ENCODE assay signal across 24 cellular contexts in the genomic region with DNA sequence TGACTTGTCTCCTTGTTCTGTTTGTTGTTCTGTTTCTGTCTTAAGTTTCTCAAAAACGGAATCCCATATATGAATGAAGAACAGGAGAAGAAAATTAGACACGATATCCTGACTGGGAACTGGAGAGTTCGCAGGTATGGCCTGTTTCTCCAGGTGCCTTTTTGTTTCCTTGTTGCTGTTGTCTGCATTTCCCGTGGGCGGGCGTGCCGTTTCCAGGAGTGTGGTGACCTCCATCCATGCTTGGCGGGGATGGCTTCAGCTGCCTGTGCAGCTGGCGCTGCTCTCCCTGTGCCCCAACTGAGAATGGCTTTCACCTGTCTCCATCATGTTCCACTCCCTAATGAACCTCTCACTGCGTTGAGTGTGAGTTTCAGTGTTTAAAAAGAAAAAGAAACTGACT. TPM values are rescaled to one million over a fixed set of nuclear protein-coding genes. Genes with fewer than 3 reads are reported as not detected.
"Had no signal": no experiment of that assay in that cellular context is flagged by ENCODE, and none has a peak within 500 bp of the region (broad histone marks: within the 10 kb centered on the region; RNA-seq: fewer than 3 reads in every experiment).

No MANE protein-coding gene starts in this region.

- ATAC-seq: activated CD8-positive, alpha-beta T cell treated with anti-CD3 and anti-CD28 coated beads, Interleukin-2, amount 10 ng/mL, durations not matched to agents 7 days and 5 days; activated naive CD4-positive, alpha-beta T cell treated with anti-CD3 and anti-CD28 coated beads, Interleukin-2, amount 50 U/mL, for 72 hours; natural killer cell treated with Interleukin-12 subunit alpha and Interleukin-12 subunit beta and Interleukin-15 and Interleukin-18, amount 100 ng/mL, for 72 hours; pancreas; right cardiac atrium; stimulated activated naive CD8-positive, alpha-beta T cell treated with anti-CD3 and anti-CD28 coated beads, Interleukin-15, amount 100 ng/mL, for 72 hours had no signal

- DNase-seq: activated CD4-positive, alpha-beta T cell treated with anti-CD3 and anti-CD28 coated beads for 1 hour; activated CD4-positive, alpha-beta T cell treated with anti-CD3 and anti-CD28 coated beads, Interleukin-2, amount 50 U/mL, for 1 hour; activated CD8-positive, alpha-beta T cell treated with anti-CD3 and anti-CD28 coated beads, Interleukin-2, amount 10 ng/mL, durations not matched to agents 7 days and 5 days; adrenal gland; brain microvascular endothelial cell; caudate nucleus; dermis blood vessel endothelial cell; effector CD8-positive, alpha-beta T cell; erythroblast; foreskin melanocyte; kidney glomerular epithelial cell; left ventricle myocardium inferior; midbrain; right cardiac atrium; stimulated activated CD4-positive, alpha-beta T cell treated with anti-CD3 and anti-CD28 coated beads, Interleukin-1b, Interleukin-23, amount 100 ng/mL, for 48 hours; stimulated activated naive CD8-positive, alpha-beta T cell treated with anti-CD3 and anti-CD28 coated beads, Interleukin-15, amount 100 ng/mL, for 72 hours; tibial artery; WERI-Rb-1 had no signal

- H3K36me3 Mint-ChIP-seq: activated naive CD4-positive, alpha-beta T cell treated with anti-CD3 and anti-CD28 coated beads, Interleukin-2, amount 50 U/mL, for 72 hours had no signal

- H3K9me3 ChIP-seq: adrenal gland, ascending aorta, left ventricle myocardium inferior, pancreas, tibial artery had no signal

- H3K4me3 Mint-ChIP-seq: activated CD8-positive, alpha-beta T cell treated with anti-CD3 and anti-CD28 coated beads, Interleukin-2, amount 10 ng/mL, durations not matched to agents 7 days and 5 days; activated T-helper 1 cell treated with anti-CD3 and anti-CD28 coated beads, Interleukin-12 subunit alpha, Interleukin-12 subunit beta, Interleukin-2, Interleukin-4 antibody, amounts not matched to agents 30 ng/mL and 10 ng/mL and 1 ng/mL, durations not matched to agents 14 hours and 24 hours and 36 hours; natural killer cell treated with Interleukin-12 subunit alpha and Interleukin-12 subunit beta and Interleukin-15 and Interleukin-18, amount 100 ng/mL, for 72 hours; stimulated activated naive CD8-positive, alpha-beta T cell treated with anti-CD3 and anti-CD28 coated beads, Interleukin-15, amount 100 ng/mL, for 72 hours had no signal

- H3K27ac Mint-ChIP-seq: activated CD8-positive, alpha-beta T cell treated with anti-CD3 and anti-CD28 coated beads, Interleukin-2, amount 10 ng/mL, durations not matched to agents 7 days and 5 days; activated T-helper 1 cell treated with anti-CD3 and anti-CD28 coated beads, Interleukin-12 subunit alpha, Interleukin-12 subunit beta, Interleukin-2, Interleukin-4 antibody, amounts not matched to agents 30 ng/mL and 10 ng/mL and 1 ng/mL, durations not matched to agents 14 hours and 24 hours and 36 hours; stimulated activated naive CD8-positive, alpha-beta T cell treated with anti-CD3 and anti-CD28 coated beads, Interleukin-15, amount 100 ng/mL, for 72 hours had no signal

- H3K4me3 ChIP-seq: adrenal gland, ascending aorta, left ventricle myocardium inferior, pancreas, tibial artery had no signal

- H3K4me1 ChIP-seq: adrenal gland, ascending aorta, left ventricle myocardium inferior, pancreas, tibial artery had no signal

- H3K9me3 Mint-ChIP-seq: activated naive CD4-positive, alpha-beta T cell treated with anti-CD3 and anti-CD28 coated beads, Interleukin-2, amount 50 U/mL, for 72 hours; activated T-helper 1 cell treated with anti-CD3 and anti-CD28 coated beads, Interleukin-12 subunit alpha, Interleukin-12 subunit beta, Interleukin-2, Interleukin-4 antibody, amounts not matched to agents 30 ng/mL and 10 ng/mL and 1 ng/mL, durations not matched to agents 14 hours and 24 hours and 36 hours; natural killer cell treated with Interleukin-12 subunit alpha and Interleukin-12 subunit beta and Interleukin-15 and Interleukin-18, amount 100 ng/mL, for 72 hours; stimulated activated naive CD8-positive, alpha-beta T cell treated with anti-CD3 and anti-CD28 coated beads, Interleukin-15, amount 100 ng/mL, for 72 hours had no signal

- H3K27me3 ChIP-seq: adrenal gland, ascending aorta, brain microvascular endothelial cell, pancreas, tibial artery had no signal

- H3K36me3 ChIP-seq: brain microvascular endothelial cell, pancreas had no signal

- H3K27ac ChIP-seq: adrenal gland, ascending aorta, brain microvascular endothelial cell, left ventricle myocardium inferior, pancreas, tibial artery, WERI-Rb-1 had no signal

- H3K27me3 Mint-ChIP-seq: natural killer cell treated with Interleukin-12 subunit alpha and Interleukin-12 subunit beta and Interleukin-15 and Interleukin-18, amount 100 ng/mL, for 72 hours; stimulated activated naive CD8-positive, alpha-beta T cell treated with anti-CD3 and anti-CD28 coated beads, Interleukin-15, amount 100 ng/mL, for 72 hours had no signal

- H3K4me1 Mint-ChIP-seq: stimulated activated naive CD8-positive, alpha-beta T cell treated with anti-CD3 and anti-CD28 coated beads, Interleukin-15, amount 100 ng/mL, for 72 hours had no signal

RNA-seq across cellular contexts. Expression of gene PNLDC1, which starts 4.4 kb away (rescaled TPM):
- total RNA-seq: ascending aorta, dermis blood vessel endothelial cell, pulmonary artery endothelial cell had no signal
